ENCODE assay signal across 1 cellular context in genomic region chr4:153013202-153013988, GRCh38.
TF ChIP-seq lines count a peak whose summit lies in the region.

No MANE protein-coding gene starts in this region.

TF ChIP-seq in WTC11, 78 proteins besides CTCF, POLR2A, EP300 and RAD21 (continued from another document):
- no peak for TF ChIP-seq USF2 (CRISPR knock-in tag; IDR thresholded peaks at IDR 0.05)
- TF ChIP-seq PRRX2 (CRISPR knock-in tag; IDR thresholded peaks at IDR 0.05): no peak
- TF ChIP-seq TP53 (CRISPR knock-in tag; IDR thresholded peaks at IDR 0.05): no peak
- TF ChIP-seq ZNF425 (CRISPR knock-in tag; conservative IDR thresholded peaks at IDR 0.05): no peak
- TF ChIP-seq ZNF532 (CRISPR knock-in tag; IDR thresholded peaks at IDR 0.05; ENCODE audit: borderline replicate concordance): no peak
